In the genomic region with DNA sequence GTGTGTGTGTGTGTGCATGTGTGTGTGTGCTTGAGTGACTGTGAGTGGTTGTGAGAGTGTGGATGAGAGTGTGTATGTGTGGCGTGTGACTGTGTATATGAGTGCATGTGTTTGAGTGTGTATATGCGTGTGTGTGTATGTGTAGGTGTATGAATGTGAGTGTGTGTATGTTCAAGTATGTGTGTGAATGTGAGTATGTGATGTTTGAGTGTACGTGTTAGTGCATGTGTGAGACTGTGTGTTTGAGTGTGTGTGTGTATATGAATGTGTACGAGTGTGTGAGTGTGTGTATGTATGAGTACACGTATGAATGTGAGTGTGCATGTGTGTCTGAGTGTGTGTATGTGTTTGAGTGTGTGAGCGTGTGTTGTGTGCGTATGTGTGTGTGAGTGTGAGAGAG, we compare ENCODE assay signal across 23 cellular contexts. TPM values are rescaled to one million over a fixed set of nuclear protein-coding genes. Genes with fewer than 3 reads are reported as not detected.
A peak's percentile ranks its signal among the peaks of the same experiment; 100 is the strongest.
DNase-seq lines count a peak whose midpoint lies in the region; ATAC-seq, FAIRE-seq and TF ChIP-seq lines count a peak whose summit lies in the region.
"Had no signal": no experiment of that assay in that cellular context is flagged by ENCODE, and none has a peak within 500 bp of the region (broad histone marks: within the 10 kb centered on the region; RNA-seq: fewer than 3 reads in every experiment).

No MANE protein-coding gene starts in this region.

- no peak overlapping the region for H2BK15ac ChIP-seq in IMR-90 (ENCODE audit: low read depth, low read length)

- dilution Hi-C loops in IMR-90 (cut with HindIII; ENCODE audit: low sequenced_read_pairs, unreplicated experiment), result no loop called here

- ATAC-seq in HepG2, result no peak
- no peak for ATAC-seq in right lobe of liver
- ATAC-seq in IMR-90 (ENCODE audit: low read depth), result no peak
- ATAC-seq in stimulated activated naive CD8-positive, alpha-beta T cell treated with anti-CD3 and anti-CD28 coated beads, Interleukin-15, amount 100 ng/mL, for 72 hours, result no peak
- ATAC-seq: A549; CD8-positive, alpha-beta T cell had no signal

- no peak overlapping the region for H3K9ac ChIP-seq in HepG2 (ENCODE audit: insufficient read depth, low read depth, low read length)
- H3K9ac ChIP-seq in IMR-90 (ENCODE audit: low read depth, low read length), result no peak overlapping the region
- H3K9ac ChIP-seq: GM23248 had no signal

- H3K27ac ChIP-seq in HepG2 (ENCODE audit: extremely low read length, insufficient read depth, low read length), result no peak overlapping the region
- no peak overlapping the region for H3K27ac ChIP-seq in right lobe of liver
- no peak overlapping the region for H3K27ac ChIP-seq in IMR-90 (ENCODE audit: insufficient read depth, low read length)
- H3K27ac ChIP-seq: 22Rv1, A549, GM23248, HL-60 had no signal

- no peaks in the 10 kb centered on the region for H3K79me2 ChIP-seq in HepG2 (ENCODE audit: insufficient read depth, low read length)

- no peak overlapping the region for H4K5ac ChIP-seq in IMR-90 (ENCODE audit: low read depth, low read length)

- no peak overlapping the region for H3K4me2 ChIP-seq in HepG2 (ENCODE audit: low read depth, low read length)
- H3K4me2 ChIP-seq in IMR-90 (ENCODE audit: low read depth, low read length), result no peak overlapping the region
- H3K4me2 ChIP-seq: A549 had no signal

- no peak overlapping the region for H3K4ac ChIP-seq in IMR-90 (ENCODE audit: low read depth, low read length)

- H3K4me1 ChIP-seq in HepG2 (ENCODE audit: insufficient read depth, low read length) (no peaks in the 10 kb centered on the region), right lobe of liver (no peaks in the 10 kb centered on the region), IMR-90 (ENCODE audit: control insufficient read depth, insufficient read depth, low read length) (peaks cover 2% of the 10 kb centered on the region; the same call in 1 of the 2 replicates)
- H3K4me1 ChIP-seq: A549 had no signal

- 26% methylated on average over 7 of the region's 7 CpGs for WGBS in HepG2 (ENCODE audit: low lambda C conversion rate)
- 85% methylated on average over 7 of the region's 7 CpGs for WGBS in right lobe of liver (ENCODE audit: insufficient coverage, low coverage, low lambda C conversion rate, missing lambda C conversion rate)
- WGBS in IMR-90 (ENCODE audit: extremely low coverage in 2 of 2, insufficient read length in 1 of 2), 2 experiments, result 87 to 100% methylated on average over 4 to 5 of the region's 7 CpGs

- BruUV-seq in HepG2 (replicated peaks; lab: Mats Ljungman, UMichigan) (no TSS peak), IMR-90 (replicated peaks; lab: Mats Ljungman, UMichigan) (no TSS peak)

- H4K20me1 ChIP-seq in HepG2 (ENCODE audit: insufficient read depth, low read length) (no peaks in the 10 kb centered on the region), IMR-90 (ENCODE audit: insufficient read depth, low read length) (no peaks in the 10 kb centered on the region)

- no peak overlapping the region for H2BK120ac ChIP-seq in IMR-90 (ENCODE audit: low read depth, low read length)

- H3K4me3 ChIP-seq in HepG2 (replicated peaks in 1 of 3; ENCODE audit: insufficient read depth in 1 of 3, low read depth in 2 of 3, low read length in 3 of 3) (no peak overlapping the region), right lobe of liver (no peak overlapping the region), IMR-90 (ENCODE audit: insufficient read depth, low read depth, low read length) (no peak overlapping the region), bronchial epithelial cell (ENCODE audit: low read depth, low read length) (no peak overlapping the region)
- H3K4me3 ChIP-seq: A549, GM23248 had no signal

- peaks cover 16% of the 10 kb centered on the region for H3K27me3 Mint-ChIP-seq in stimulated activated naive CD8-positive, alpha-beta T cell treated with anti-CD3 and anti-CD28 coated beads, Interleukin-15, amount 100 ng/mL, for 72 hours
- H3K27me3 Mint-ChIP-seq in endothelial cell (ENCODE audit: unreplicated experiment), result no peaks in the 10 kb centered on the region

- in situ Hi-C loops in HepG2 (cut with HindIII; ENCODE audit: extremely low pct_ligation_motif_present, low pct_unique_long_range_greater_than_20kb) (no loop called here), IMR-90 (cut with MboI; ENCODE audit: low sequenced_read_pairs) (no loop called here)

- no peak overlapping the region for H4K91ac ChIP-seq in IMR-90 (ENCODE audit: insufficient read depth, low read depth, low read length)

- H3K27me3 ChIP-seq in HepG2 (ENCODE audit: control insufficient read depth in 1 of 2, insufficient read depth in 2 of 2, low read length in 2 of 2) (peaks cover 0 to 5% of the 10 kb centered on the region in 2 experiments; a peak in 3 of 5 replicates), right lobe of liver (no peaks in the 10 kb centered on the region), IMR-90 (ENCODE audit: control insufficient read depth, insufficient read depth, low read length) (no peaks in the 10 kb centered on the region; the same call in 1 of the 2 replicates), bronchial epithelial cell (ENCODE audit: control insufficient read depth, insufficient read depth, low read length) (no peaks in the 10 kb centered on the region)

- intact Hi-C loops in HepG2 (cut with micrococcal nuclease; ENCODE audit: unreplicated experiment) (no loop called here), right lobe of liver (cut with DNase I) (no loop called here), IMR-90 (cut with micrococcal nuclease) (loop anchor here (5.0 kb wide), 1 partner anchor 59 kb away; no protein-coding TSS in a partner anchor)

- CTCF ChIA-PET in HepG2 (lab: Yijun Ruan, JAX; ENCODE audit: low intra/inter-chr PET ratio, low total read pairs) (no interaction called here), IMR-90 (lab: Yijun Ruan, JAX) (no interaction called here)

- DNase-seq in HepG2 (ENCODE audit: low spot score) (no peak), right lobe of liver (no peak), IMR-90 (no peak), bronchial epithelial cell (ENCODE audit: low read depth) (no peak), urothelium cell line (ENCODE audit: low spot score) (no peak), NCI-H1417 (lab: John Stamatoyannopoulos, UW) (no peak), endothelial cell (ENCODE audit: low spot score) (no peak)
- DNase-seq in stimulated activated naive CD8-positive, alpha-beta T cell treated with anti-CD3 and anti-CD28 coated beads, Interleukin-15, amount 100 ng/mL, for 72 hours, result no peak
- DNase-seq: AML-193; CD8-positive, alpha-beta T cell; COR-L47; DMS 273 treated with DMSO at 0.1 percent for 48 hours; DMS53; DND-41; EL; GM23248; H7 had no signal

- no peak overlapping the region for H2AFZ ChIP-seq in HepG2 (ENCODE audit: low read length)
- no peak overlapping the region for H2AFZ ChIP-seq in IMR-90 (replicated peaks; ENCODE audit: low read length, poor library complexity)
- H2AFZ ChIP-seq: GM23248 had no signal

- H3K36me3 Mint-ChIP-seq in endothelial cell (ENCODE audit: low read depth, unreplicated experiment), result no peaks in the 10 kb centered on the region
- H3K36me3 Mint-ChIP-seq: CD8-positive, alpha-beta T cell had no signal

- peak overlapping the region; percentile 43 for H2BK5ac ChIP-seq in IMR-90 (ENCODE audit: low read depth, low read length, poor library complexity, severe bottlenecking)

- H2AK9ac ChIP-seq in IMR-90 (replicated peaks; ENCODE audit: low read depth, low read length, poor library complexity), result no peak overlapping the region

- H3K18ac ChIP-seq in IMR-90 (ENCODE audit: low read depth, low read length), result no peak overlapping the region

- no peak overlapping the region for H3K4me3 Mint-ChIP-seq in stimulated activated naive CD8-positive, alpha-beta T cell treated with anti-CD3 and anti-CD28 coated beads, Interleukin-15, amount 100 ng/mL, for 72 hours
- no peak overlapping the region for H3K4me3 Mint-ChIP-seq in endothelial cell (ENCODE audit: unreplicated experiment)
- H3K4me3 Mint-ChIP-seq: CD8-positive, alpha-beta T cell had no signal

- H3K36me3 ChIP-seq in HepG2 (replicated peaks in 1 of 2; ENCODE audit: control insufficient read depth in 1 of 2, insufficient read depth in 2 of 2, low read length in 2 of 2), result no peaks in the 10 kb centered on the region
- no peaks in the 10 kb centered on the region for H3K36me3 ChIP-seq in right lobe of liver
- no peaks in the 10 kb centered on the region for H3K36me3 ChIP-seq in IMR-90 (ENCODE audit: control insufficient read depth, insufficient read depth, low read length)
- H3K36me3 ChIP-seq in bronchial epithelial cell (ENCODE audit: control insufficient read depth, insufficient read depth, low read length), result no peaks in the 10 kb centered on the region

- no peak overlapping the region for H2AK5ac ChIP-seq in IMR-90 (ENCODE audit: low read depth, low read length)

- H3K27ac Mint-ChIP-seq in stimulated activated naive CD8-positive, alpha-beta T cell treated with anti-CD3 and anti-CD28 coated beads, Interleukin-15, amount 100 ng/mL, for 72 hours, result no peak overlapping the region
- H3K27ac Mint-ChIP-seq in endothelial cell (ENCODE audit: unreplicated experiment), result no peak overlapping the region
- H3K27ac Mint-ChIP-seq: CD8-positive, alpha-beta T cell had no signal

- no peaks in the 10 kb centered on the region for H3K79me1 ChIP-seq in IMR-90 (ENCODE audit: low read depth in 1 of 2, low read length in 2 of 2)

- TF ChIP-seq POLR2A in HepG2 (IDR thresholded peaks at IDR 0.05; ENCODE audit: insufficient read depth in 1 of 2, low read depth in 2 of 2, low read length in 2 of 2) (no peak), right lobe of liver (IDR thresholded peaks at IDR 0.05) (no peak), IMR-90 (IDR thresholded peaks at IDR 0.05; ENCODE audit: low read depth, low read length) (no peak)

- no peak overlapping the region for H4K8ac ChIP-seq in IMR-90 (ENCODE audit: low read depth in 2 of 2, low read length in 2 of 2)

- POLR2A ChIA-PET in HepG2 (lab: Yijun Ruan, JAX) (no interaction called here), IMR-90 (lab: Charles Lee; ENCODE audit: unreplicated experiment) (no interaction called here)

- peaks cover 2% of the 10 kb centered on the region; the same call in 1 of the 2 replicates for H3K9me1 ChIP-seq in IMR-90 (ENCODE audit: insufficient read depth, low read length)

- no peaks in the 10 kb centered on the region for H3K9me3 Mint-ChIP-seq in stimulated activated naive CD8-positive, alpha-beta T cell treated with anti-CD3 and anti-CD28 coated beads, Interleukin-15, amount 100 ng/mL, for 72 hours
- H3K9me3 Mint-ChIP-seq in endothelial cell (ENCODE audit: unreplicated experiment), result no peaks in the 10 kb centered on the region
- H3K9me3 Mint-ChIP-seq: CD8-positive, alpha-beta T cell had no signal

- TF ChIP-seq CTCF in HepG2 (CRISPR knock-in tag; IDR thresholded peaks at IDR 0.05) (no peak), right lobe of liver (IDR thresholded peaks at IDR 0.05) (no peak), IMR-90 (conservative IDR thresholded peaks at IDR 0.05; ENCODE audit: low read depth, low read length) (no peak), bronchial epithelial cell (IDR thresholded peaks at IDR 0.05; ENCODE audit: insufficient read depth, low read length, severe bottlenecking) (no peak), endothelial cell (IDR thresholded peaks at IDR 0.05; ENCODE audit: unreplicated experiment) (no peak)

- no peak overlapping the region for H3K23ac ChIP-seq in IMR-90 (ENCODE audit: low read depth, low read length)

- H3K9me3 ChIP-seq in HepG2 (ENCODE audit: low read length) (no peaks in the 10 kb centered on the region), right lobe of liver (no peaks in the 10 kb centered on the region), IMR-90 (ENCODE audit: control insufficient read depth, insufficient read depth, low read length) (no peaks in the 10 kb centered on the region)
- H3K9me3 ChIP-seq: A549 had no signal

- no peak overlapping the region for H3K14ac ChIP-seq in IMR-90 (replicated peaks; ENCODE audit: low read depth, low read length)

- no peaks in the 10 kb centered on the region for H3K4me1 Mint-ChIP-seq in stimulated activated naive CD8-positive, alpha-beta T cell treated with anti-CD3 and anti-CD28 coated beads, Interleukin-15, amount 100 ng/mL, for 72 hours
- peaks cover 7% of the 10 kb centered on the region for H3K4me1 Mint-ChIP-seq in endothelial cell (ENCODE audit: unreplicated experiment)

- TF ChIP-seq EP300 in HepG2 (IDR thresholded peaks at IDR 0.05; ENCODE audit: low read depth in 2 of 2, low read length in 2 of 2), result no peak
- TF ChIP-seq EP300 in HepG2 (CRISPR knock-in tag; IDR thresholded peaks at IDR 0.05; ENCODE audit: borderline replicate concordance), result no peak

- H3K56ac ChIP-seq in IMR-90 (ENCODE audit: extremely low read depth, insufficient read depth, low read length), result no peak overlapping the region

- H2BK20ac ChIP-seq in IMR-90 (ENCODE audit: low read depth, low read length), result no peak overlapping the region

- no peak for TF ChIP-seq RAD21 in HepG2 (CRISPR knock-in tag; IDR thresholded peaks at IDR 0.05)
- TF ChIP-seq RAD21 in IMR-90 (IDR thresholded peaks at IDR 0.05; ENCODE audit: low read length), result no peak

- no peak for FAIRE-seq in HepG2 (lab: Jason Lieb, UNC)
- peak; percentile 96 for FAIRE-seq in bronchial epithelial cell (lab: Jason Lieb, UNC)
- FAIRE-seq in urothelium cell line (lab: Jason Lieb, UNC), result peak; percentile 98
- FAIRE-seq: A549 had no signal

RNA-seq across cellular contexts. Expression of a gene that starts 47.8 kb away (rescaled TPM):
- total RNA-seq in HepG2 (2016; rRNA removed; fragmentation: Illumina TruSeq; extraction: Trizol) (not detected in 2 replicates), right lobe of liver (under 1 TPM in 1 of 6 experiments, not detected in 5; 0.56 TPM), IMR-90 (2012; rRNA removed) (not detected in 2 replicates), bronchial epithelial cell (under 0.01 TPM in 1 of 2 replicates, not detected in the other), endothelial cell (ENCODE audit: unreplicated experiment) (6.1 TPM)
- not detected in 2 replicates for total RNA-seq in HepG2 (2016; cell fraction: cytosol; rRNA removed; fragmentation: Illumina TruSeq; extraction: Trizol; ENCODE audit: low read depth)
- total RNA-seq in HepG2 (2016; cell fraction: insoluble cytoplasmic fraction; rRNA removed; fragmentation: Illumina TruSeq; extraction: Trizol), result not detected in 2 replicates
- total RNA-seq in HepG2 (2016; cell fraction: membrane; rRNA removed; fragmentation: Illumina TruSeq; extraction: Trizol), result not detected in 2 replicates
- not detected in 2 replicates for total RNA-seq in HepG2 (2016; cell fraction: nucleus; rRNA removed; fragmentation: Illumina TruSeq; extraction: Trizol)
- polyA plus RNA-seq in HepG2 (2011; rRNA removed) (not detected in 2 replicates), IMR-90 (2012; rRNA removed) (not detected in 2 replicates)
- polyA plus RNA-seq in HepG2 (2011; cell fraction: cytosol; rRNA removed), result not detected in 2 replicates
- not detected in 2 replicates for polyA plus RNA-seq in HepG2 (2011; cell fraction: nucleus; rRNA removed)
- polyA plus RNA-seq in HepG2 (2012), result not detected in 2 replicates
- polyA plus RNA-seq in HepG2 (2016; cell fraction: cytosol; fragmentation: Illumina TruSeq; extraction: Trizol; ENCODE audit: low read depth), result not detected in 2 replicates
- polyA plus RNA-seq in HepG2 (2016; cell fraction: insoluble cytoplasmic fraction; fragmentation: Illumina TruSeq; extraction: Trizol; ENCODE audit: low read depth), result not detected in 2 replicates
- not detected in 2 replicates for polyA plus RNA-seq in HepG2 (2016; cell fraction: membrane; fragmentation: Illumina TruSeq; extraction: Trizol; ENCODE audit: low read depth)
- not detected in 2 replicates for polyA plus RNA-seq in HepG2 (2016; cell fraction: nucleus; fragmentation: Illumina TruSeq; extraction: Trizol; ENCODE audit: insufficient read depth, low read depth)
- not detected in 2 replicates for polyA minus RNA-seq in HepG2 (2011; rRNA and poly(A)+ RNA removed; ENCODE audit: low replicate concordance)
- not detected in 2 replicates for polyA minus RNA-seq in HepG2 (2011; cell fraction: cytosol; rRNA and poly(A)+ RNA removed)
- not detected in 2 replicates for polyA minus RNA-seq in HepG2 (2011; cell fraction: nucleus; rRNA and poly(A)+ RNA removed)
- polyA plus RNA-seq in IMR-90 (2012; cell fraction: cytosol; rRNA removed), result not detected in 2 replicates
- not detected in 2 replicates for polyA plus RNA-seq in IMR-90 (2012; cell fraction: nucleus; rRNA removed; ENCODE audit: low replicate concordance)
- total RNA-seq: CD8-positive, alpha-beta T cell; G401; GM23248; HT1080 had no signal
- polyA plus RNA-seq: A549, BJ, GM23248 had no signal
